10 cellular contexts compared by ENCODE assay signal in the genomic region with DNA sequence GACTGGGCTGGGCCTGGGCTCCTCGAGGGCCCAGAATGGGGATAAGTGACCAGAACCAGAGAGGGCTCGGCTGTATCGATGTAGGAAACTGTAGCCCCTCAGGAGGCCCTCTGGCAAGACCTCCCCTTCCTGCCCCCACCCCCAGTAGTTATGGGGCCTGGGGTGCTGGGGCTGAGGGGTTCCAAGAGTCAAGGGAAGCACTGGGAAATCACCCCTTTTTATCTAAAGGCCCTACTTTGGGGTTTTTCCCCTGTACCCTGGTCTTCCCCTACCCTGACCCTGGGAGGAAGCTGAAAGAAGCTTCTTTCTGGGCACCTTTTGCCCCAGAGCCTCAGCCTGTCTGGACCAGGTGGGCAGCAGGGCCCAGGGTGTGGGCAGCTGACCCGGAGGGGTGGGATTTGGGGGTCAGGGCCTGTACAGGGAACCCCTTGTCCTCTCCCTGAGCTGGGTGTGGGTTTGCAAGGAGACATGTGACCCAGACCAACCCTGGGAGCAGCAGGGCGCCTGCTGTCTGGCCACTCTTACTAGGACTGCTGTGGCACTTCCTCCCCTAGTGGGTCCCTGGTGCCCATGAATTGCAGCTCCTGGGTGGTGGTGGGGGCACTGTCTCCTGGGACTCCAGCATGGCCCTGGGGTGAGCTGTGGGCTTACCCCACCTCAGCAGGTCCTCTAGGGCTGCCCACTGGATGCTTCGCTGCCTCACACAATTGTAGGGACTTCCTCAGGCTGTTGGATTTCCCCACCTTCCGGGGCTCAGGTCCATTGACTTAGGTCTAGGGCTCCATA. TPM values are rescaled to one million over a fixed set of nuclear protein-coding genes. Genes with fewer than 3 reads are reported as not detected.
DNase-seq lines count a peak whose midpoint lies in the region; ATAC-seq, FAIRE-seq and TF ChIP-seq lines count a peak whose summit lies in the region.
"Had no signal": no experiment of that assay in that cellular context is flagged by ENCODE, and none has a peak within 500 bp of the region (broad histone marks: within the 10 kb centered on the region; RNA-seq: fewer than 3 reads in every experiment).

No MANE protein-coding gene starts in this region.

- peaks cover 17% of the 10 kb centered on the region for H3F3A ChIP-seq in DOHH2 (ENCODE audit: control insufficient read depth, insufficient read depth)

- ATAC-seq in HG02885 (IDR thresholded peaks at IDR 0.05; ENCODE audit: poor library complexity, unreplicated experiment) = peak; percentile 9
- peak; percentile 21 to 45 (median 42) for ATAC-seq in natural killer cell

- H3K9me3 Mint-ChIP-seq in astrocyte (ENCODE audit: unreplicated experiment) (no peaks in the 10 kb centered on the region), natural killer cell (no peaks in the 10 kb centered on the region)

- DNase-seq in astrocyte (ENCODE audit: low read depth) (no peak), natural killer cell (no peak), SHP77 treated with DMSO at 0.1 percent for 48 hours (lab: John Stamatoyannopoulos, UW) (no peak), H54 (ENCODE audit: insufficient read length, low spot score) (no peak), NCI-H2081 treated with DMSO at 0.1 percent for 48 hours (lab: John Stamatoyannopoulos, UW) (no peak), COR-L47 (lab: John Stamatoyannopoulos, UW) (no peak)
- DNase-seq: activated gamma-delta T cell, NCI-H2029 treated with DMSO at 0.1 percent for 48 hours had no signal

- no peak for FAIRE-seq in astrocyte (lab: Jason Lieb, UNC)
- no peak for FAIRE-seq in H54 (lab: Jason Lieb, UNC)

- intact Hi-C loops in natural killer cell (cut with micrococcal nuclease) = no loop called here

- H4K20me1 ChIP-seq in DOHH2 (ENCODE audit: control insufficient read depth, insufficient read depth, low read depth, low read length) (no peaks in the 10 kb centered on the region), astrocyte (ENCODE audit: insufficient read depth, low read length) (no peaks in the 10 kb centered on the region)

- H3K9me2 ChIP-seq in DOHH2 (replicated peaks; ENCODE audit: control insufficient read depth, low read length) = no peaks in the 10 kb centered on the region

- TF ChIP-seq CTCF in DOHH2 (IDR thresholded peaks at IDR 0.05; ENCODE audit: low read depth, low read length, poor library complexity, severe bottlenecking) (no peak), astrocyte (IDR thresholded peaks at IDR 0.05; ENCODE audit: insufficient read depth, low read depth, low read length) (no peak), natural killer cell (IDR thresholded peaks at IDR 0.05) (no peak)

- H3K4me1 Mint-ChIP-seq in astrocyte (ENCODE audit: low read depth, unreplicated experiment) = peaks cover 2% of the 10 kb centered on the region
- peaks cover 33 to 39% of the 10 kb centered on the region in 2 donors for H3K4me1 Mint-ChIP-seq in natural killer cell

- H3K4me2 ChIP-seq in DOHH2 (ENCODE audit: low read length) (peak overlapping the region; percentile 62), astrocyte (ENCODE audit: low read length) (no peak overlapping the region)

- peaks cover 53% of the 10 kb centered on the region for H3K4me1 ChIP-seq in DOHH2 (ENCODE audit: control insufficient read depth, low read length)
- no peaks in the 10 kb centered on the region for H3K4me1 ChIP-seq in astrocyte (ENCODE audit: insufficient read depth, low read length)

- H3K9me3 ChIP-seq in DOHH2 (ENCODE audit: control insufficient read depth, insufficient read depth, low read length) (no peaks in the 10 kb centered on the region), astrocyte (ENCODE audit: insufficient read depth, low read depth, low read length) (no peaks in the 10 kb centered on the region)

- H3K27me3 Mint-ChIP-seq in astrocyte (ENCODE audit: low read depth, unreplicated experiment) = peaks cover 52% of the 10 kb centered on the region
- peaks cover 0 to 9% of the 10 kb centered on the region in 2 donors for H3K27me3 Mint-ChIP-seq in natural killer cell (ENCODE audit: low read depth in 2 of 2)

- H3K27ac Mint-ChIP-seq in astrocyte (ENCODE audit: unreplicated experiment) (no peak overlapping the region), natural killer cell (peak overlapping the region; percentile 75 to 93)

- H3K4me3 ChIP-seq in DOHH2 (ENCODE audit: low read length) (peak overlapping the region; percentile 76), astrocyte (ENCODE audit: insufficient read depth, low read depth, low read length) (no peak overlapping the region)

- H2AFZ ChIP-seq in astrocyte (ENCODE audit: low read depth, low read length) = no peak overlapping the region

- H3K36me3 ChIP-seq in DOHH2 (ENCODE audit: control insufficient read depth, low read length) (no peaks in the 10 kb centered on the region), astrocyte (ENCODE audit: insufficient read depth, low read length) (no peaks in the 10 kb centered on the region)

- no peak overlapping the region for H3K9ac ChIP-seq in astrocyte (ENCODE audit: low read length)

- H3K79me2 ChIP-seq in DOHH2 (ENCODE audit: control insufficient read depth, low read length) (peaks cover 10% of the 10 kb centered on the region), astrocyte (ENCODE audit: insufficient read depth, low read length) (no peaks in the 10 kb centered on the region)

- H3K27ac ChIP-seq in DOHH2 (ENCODE audit: low read depth, low read length) (peak overlapping the region; percentile 57), astrocyte (ENCODE audit: low read depth, low read length) (no peak overlapping the region)

- TF ChIP-seq POLR2A in H54 (IDR thresholded peaks at IDR 0.05; ENCODE audit: low read depth, low read length) = no peak

- H3K4me3 Mint-ChIP-seq in astrocyte (ENCODE audit: unreplicated experiment) (peak overlapping the region; percentile 40), natural killer cell (peak overlapping the region; percentile 95)

- H3K36me3 Mint-ChIP-seq in astrocyte (ENCODE audit: low read depth, unreplicated experiment) (no peaks in the 10 kb centered on the region), natural killer cell (no peaks in the 10 kb centered on the region)

- peaks cover 30% of the 10 kb centered on the region for H3K27me3 ChIP-seq in DOHH2 (ENCODE audit: control insufficient read depth, low read length)
- peaks cover 39% of the 10 kb centered on the region for H3K27me3 ChIP-seq in astrocyte (ENCODE audit: insufficient read depth, low read length)

RNA-seq across cellular contexts. Expression of a gene that starts 1.5 kb away (rescaled TPM):
- total RNA-seq in astrocyte (0.36 TPM in 1 of 2 replicates, not detected in the other), natural killer cell (10 to 100 TPM; 13.0 to 20.2 (median 19.5) TPM)

RNA-seq across cellular contexts. Expression of a gene that starts 28.8 kb away (rescaled TPM):
- total RNA-seq in astrocyte (0.20 and 0.41 TPM in 2 replicates), natural killer cell (under 1 TPM in 2 of 3 donors, not detected in 1; 0.49 to 0.95 TPM)

Comparison
In these comparisons a context has a peak if more than half of its experiments do, and no peak if none do; other contexts are left out.
1. RNA of a gene that starts 1.5 kb away (total RNA-seq): 13.0 to 20.2 TPM in natural killer cell; 0.36 TPM in astrocyte; every median in the first group is over 10 times any median in the second.